In the genomic region with DNA sequence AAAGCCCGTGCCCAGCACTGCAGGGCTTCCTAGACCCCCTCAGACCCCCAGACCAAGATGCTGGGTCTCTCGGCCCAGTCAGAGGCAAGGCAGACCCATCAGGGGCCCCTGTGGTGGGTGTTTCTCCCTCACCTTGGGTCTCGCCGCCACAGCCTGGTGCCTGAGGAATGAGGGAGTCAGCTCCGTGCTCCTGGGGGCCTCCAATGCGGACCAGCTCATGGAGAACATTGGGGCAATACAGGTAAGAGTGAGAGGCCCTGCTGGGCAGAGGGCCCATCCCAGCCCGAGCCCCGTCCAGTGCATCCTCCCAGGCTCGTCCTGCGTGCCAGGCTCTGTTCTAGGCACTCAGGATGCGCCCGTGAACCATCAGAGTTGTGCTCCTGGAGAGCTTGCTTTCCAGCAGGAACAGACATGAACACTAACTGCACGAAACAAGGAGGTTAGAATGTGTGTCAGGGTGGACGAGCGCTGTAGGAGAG, we compare ENCODE assay signal across 2 cellular contexts.
TF ChIP-seq lines count a peak whose summit lies in the region.

No MANE protein-coding gene starts in this region.

TF ChIP-seq in IMR-90, 13 proteins besides CTCF, POLR2A, EP300 and RAD21:
- no peak for TF ChIP-seq SMC3 (IDR thresholded peaks at IDR 0.05; ENCODE audit: low read depth, low read length)
- TF ChIP-seq RFX5 (IDR thresholded peaks at IDR 0.05; ENCODE audit: low read depth, low read length), result no peak
- TF ChIP-seq NFE2L2 (IDR thresholded peaks at IDR 0.05; ENCODE audit: low read depth, low read length), result no peak
- no peak for TF ChIP-seq FOS (IDR thresholded peaks at IDR 0.05; ENCODE audit: low read depth, low read length)

TF ChIP-seq in K562, 482 proteins besides CTCF, POLR2A, EP300 and RAD21:
- TF ChIP-seq ZNF263 (CRISPR knock-in tag; IDR thresholded peaks at IDR 0.05; ENCODE audit: borderline replicate concordance) (peak; percentile 15; the same call in 1 of the 2 replicates), POLR2G (IDR thresholded peaks at IDR 0.05; ENCODE audit: low read depth, low read length) (0 out of 2 replicates have a peak, but pooled peaks have one; percentile 12), MCM3 (IDR thresholded peaks at IDR 0.05) (no peak), ZNF133 (CRISPR knock-in tag; IDR thresholded peaks at IDR 0.05) (no peak), KLF10 (CRISPR knock-in tag; IDR thresholded peaks at IDR 0.05) (no peak)
